In genomic region chr10:24292304-24293291, GRCh38 we compare ENCODE assay signal across 1 cellular context.
TF ChIP-seq lines count a peak whose summit lies in the region.

No MANE protein-coding gene starts in this region.

TF ChIP-seq in IMR-90, 13 proteins besides CTCF, POLR2A, EP300 and RAD21 (continued from another document):
- no peak for TF ChIP-seq SMC3 (IDR thresholded peaks at IDR 0.05; ENCODE audit: low read depth, low read length)
